ENCODE assay signal across 35 cellular contexts in the genomic region with DNA sequence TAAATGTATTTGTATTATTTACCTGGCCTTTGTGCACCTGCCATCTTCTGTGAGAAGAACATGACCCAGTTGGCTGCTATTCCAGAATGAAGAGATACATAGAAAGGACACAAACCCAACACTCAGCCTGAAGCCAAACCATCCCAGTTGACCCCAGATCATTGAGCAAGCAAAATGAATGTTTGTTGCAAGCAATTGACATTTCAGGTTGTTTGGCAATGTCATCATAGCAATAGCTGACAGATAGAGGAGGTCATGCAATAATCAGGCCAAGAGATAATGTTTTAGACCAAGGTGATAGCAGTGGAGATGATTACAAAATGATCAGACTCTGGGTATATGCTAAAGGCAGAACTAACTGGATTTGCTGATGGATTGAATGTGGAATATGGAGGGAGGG.
DNase-seq lines count a peak whose midpoint lies in the region; ATAC-seq, FAIRE-seq and TF ChIP-seq lines count a peak whose summit lies in the region.
"Had no signal": no experiment of that assay in that cellular context is flagged by ENCODE, and none has a peak within 500 bp of the region (broad histone marks: within the 10 kb centered on the region; RNA-seq: fewer than 3 reads in every experiment).

No MANE protein-coding gene starts in this region.

- H3K27ac ChIP-seq in liver (ENCODE audit: low read depth in 1 of 2, low read length in 2 of 2) (no peak overlapping the region), HepG2 (ENCODE audit: extremely low read length, insufficient read depth, low read length) (no peak overlapping the region), right lobe of liver (no peak overlapping the region)
- H3K27ac ChIP-seq: 22Rv1; A549; BLaER1; BLaER1 treated with 17β-estradiol and CSF1 and Interleukin-3, amounts not matched to agents 10 nM and 100 nM; C4-2B had no signal

- no peaks in the 10 kb centered on the region for H3K79me2 ChIP-seq in HepG2 (ENCODE audit: insufficient read depth, low read length)

- no peak overlapping the region for H2AFZ ChIP-seq in HepG2 (ENCODE audit: low read length)

- TF ChIP-seq CTCF in liver (IDR thresholded peaks at IDR 0.05; ENCODE audit: low read depth, low read length, missing input control) (no peak), HepG2 (CRISPR knock-in tag; IDR thresholded peaks at IDR 0.05) (no peak), right lobe of liver (IDR thresholded peaks at IDR 0.05) (no peak)

- H3K4me3 ChIP-seq in liver (ENCODE audit: low read depth in 1 of 3, low read length in 3 of 3) (no peak overlapping the region), HepG2 (replicated peaks in 1 of 3; ENCODE audit: insufficient read depth in 1 of 3, low read depth in 2 of 3, low read length in 3 of 3) (no peak overlapping the region), right lobe of liver (no peak overlapping the region)
- H3K4me3 ChIP-seq: A549; BLaER1; BLaER1 treated with 17β-estradiol and CSF1 and Interleukin-3, amounts not matched to agents 10 nM and 100 nM had no signal

- H3K9ac ChIP-seq in liver (ENCODE audit: low read depth in 1 of 2, low read length in 2 of 2) (no peak overlapping the region), HepG2 (ENCODE audit: insufficient read depth, low read depth, low read length) (no peak overlapping the region)
- H3K9ac ChIP-seq: BLaER1; BLaER1 treated with 17β-estradiol and CSF1 and Interleukin-3, amounts not matched to agents 10 nM and 100 nM had no signal

- CTCF ChIA-PET in HepG2 (lab: Yijun Ruan, JAX; ENCODE audit: low intra/inter-chr PET ratio, low total read pairs): no interaction called here

- POLR2A ChIA-PET in HepG2 (lab: Yijun Ruan, JAX): no interaction called here

- TF ChIP-seq RAD21 in liver (IDR thresholded peaks at IDR 0.05): peak; percentile 19 to 28
- TF ChIP-seq RAD21 in HepG2 (CRISPR knock-in tag; IDR thresholded peaks at IDR 0.05): no peak

- no peak for TF ChIP-seq POLR2A in HepG2 (IDR thresholded peaks at IDR 0.05; ENCODE audit: insufficient read depth in 1 of 2, low read depth in 2 of 2, low read length in 2 of 2)
- no peak for TF ChIP-seq POLR2A in right lobe of liver (IDR thresholded peaks at IDR 0.05)
- TF ChIP-seq POLR2A in GM18505 (IDR thresholded peaks at IDR 0.05; ENCODE audit: borderline replicate concordance, extremely low read depth, insufficient read depth, insufficient read length): no peak

- BruUV-seq in HepG2 (replicated peaks; lab: Mats Ljungman, UMichigan): no TSS peak

- no peak for TF ChIP-seq EP300 in HepG2 (IDR thresholded peaks at IDR 0.05; ENCODE audit: low read depth in 2 of 2, low read length in 2 of 2)
- no peak for TF ChIP-seq EP300 in HepG2 (CRISPR knock-in tag; IDR thresholded peaks at IDR 0.05; ENCODE audit: borderline replicate concordance)

- H3K9me3 ChIP-seq in liver (ENCODE audit: control insufficient read depth in 4 of 4, low read length in 3 of 4) (peaks cover 0 to 2% (median 0%) of the 10 kb centered on the region in 4 donors), HepG2 (ENCODE audit: low read length) (no peaks in the 10 kb centered on the region), right lobe of liver (no peaks in the 10 kb centered on the region)
- H3K9me3 ChIP-seq: A549, BE2C, BLaER1, Caco-2 had no signal

- H3K36me3 ChIP-seq in liver (ENCODE audit: control insufficient read depth in 4 of 4, insufficient read depth in 3 of 4, low read depth in 1 of 4, low read length in 3 of 4) (no peaks in the 10 kb centered on the region), HepG2 (replicated peaks in 1 of 2; ENCODE audit: control insufficient read depth in 1 of 2, insufficient read depth in 2 of 2, low read length in 2 of 2) (no peaks in the 10 kb centered on the region), right lobe of liver (no peaks in the 10 kb centered on the region)
- H3K36me3 ChIP-seq: BE2C; BLaER1; BLaER1 treated with 17β-estradiol and CSF1 and Interleukin-3, amounts not matched to agents 10 nM and 100 nM had no signal

- intact Hi-C loops in HepG2 (cut with micrococcal nuclease; ENCODE audit: unreplicated experiment): no loop called here
- intact Hi-C loops in right lobe of liver (cut with DNase I): no loop called here

- H3K4me1 ChIP-seq in liver (ENCODE audit: control insufficient read depth in 4 of 4, insufficient read depth in 4 of 4, low read length in 3 of 4) (peaks cover 0 to 4% (median 0%) of the 10 kb centered on the region in 4 donors), HepG2 (ENCODE audit: insufficient read depth, low read length) (no peaks in the 10 kb centered on the region), right lobe of liver (no peaks in the 10 kb centered on the region)
- H3K4me1 ChIP-seq: A549; BE2C; BLaER1; BLaER1 treated with 17β-estradiol and CSF1 and Interleukin-3, amounts not matched to agents 10 nM and 100 nM; Caco-2 had no signal

- FAIRE-seq in HepG2 (lab: Jason Lieb, UNC): no peak
- FAIRE-seq: A204.1, A549, D721Med had no signal

- no peaks in the 10 kb centered on the region for H4K20me1 ChIP-seq in HepG2 (ENCODE audit: insufficient read depth, low read length)
- H4K20me1 ChIP-seq: BLaER1 had no signal

- H3K27me3 ChIP-seq in liver (ENCODE audit: control insufficient read depth in 4 of 4, insufficient read depth in 4 of 4, low read length in 3 of 4) (peaks cover 0 to 13% (median 3%) of the 10 kb centered on the region in 4 donors), HepG2 (ENCODE audit: control insufficient read depth in 1 of 2, insufficient read depth in 2 of 2, low read length in 2 of 2) (no peaks in the 10 kb centered on the region), right lobe of liver (peaks cover 0 to 26% of the 10 kb centered on the region in 2 donors)
- H3K27me3 ChIP-seq: BE2C had no signal

- H3K4me2 ChIP-seq in HepG2 (ENCODE audit: low read depth, low read length): no peak overlapping the region
- H3K4me2 ChIP-seq: A549; BLaER1; BLaER1 treated with 17β-estradiol and CSF1 and Interleukin-3, amounts not matched to agents 10 nM and 100 nM had no signal

- in situ Hi-C loops in HepG2 (cut with HindIII; ENCODE audit: extremely low pct_ligation_motif_present, low pct_unique_long_range_greater_than_20kb): no loop called here

- DNase-seq in NCI-H2029 (lab: John Stamatoyannopoulos, UW): peak; percentile 21
- DNase-seq in NCI-H2029 treated with DMSO at 0.1 percent for 48 hours (lab: John Stamatoyannopoulos, UW): no peak
- no peak for DNase-seq in HepG2 (ENCODE audit: low spot score)
- DNase-seq in left lobe of liver (ENCODE audit: low spot score): peak; percentile 44
- peak in 1 of 3 donors; percentile 42 for DNase-seq in right lobe of liver
- DNase-seq: 8988T; ACHN; AML-193; BE2C; C1 segment of cervical spinal cord; Caco-2; Calu3; CD4-positive, alpha-beta memory T cell; CD4-positive, alpha-beta T cell; CD4-positive, CD25-positive, alpha-beta regulatory T cell; CD8-positive, alpha-beta memory T cell; CD8-positive, alpha-beta T cell; COR-L47; DMS 273 treated with DMSO at 0.1 percent for 48 hours; DMS153; DMS53; DMS79; DMS79 treated with DMSO at 0.1 percent for 48 hours; DND-41; EL had no signal

- ATAC-seq in HepG2 (no peak), left lobe of liver (peak; percentile 73), right lobe of liver (peak; percentile 44 to 83 (median 76)), HG03097 (IDR thresholded peaks at IDR 0.05; ENCODE audit: low FRiP score, unreplicated experiment) (no peak), GM18505 (IDR thresholded peaks at IDR 0.05; ENCODE audit: unreplicated experiment) (no peak)
- ATAC-seq: A549; CD8-positive, alpha-beta T cell had no signal

TF ChIP-seq in liver, 16 proteins besides CTCF, POLR2A, EP300 and RAD21 (continues in another document):
- TF ChIP-seq, protein P1, sequence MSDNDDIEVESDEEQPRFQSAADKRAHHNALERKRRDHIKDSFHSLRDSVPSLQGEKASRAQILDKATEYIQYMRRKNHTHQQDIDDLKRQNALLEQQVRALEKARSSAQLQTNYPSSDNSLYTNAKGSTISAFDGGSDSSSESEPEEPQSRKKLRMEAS (IDR thresholded peaks at IDR 0.05): peak; percentile 85
- peak; percentile 84 for TF ChIP-seq FOXA1 (IDR thresholded peaks at IDR 0.05)
- peak; percentile 36 for TF ChIP-seq YY1 (IDR thresholded peaks at IDR 0.05)
- TF ChIP-seq JUND (IDR thresholded peaks at IDR 0.05): peak in 1 of 2 donors; percentile 58
- TF ChIP-seq FOXA2 (IDR thresholded peaks at IDR 0.05): peak; percentile 79
- TF ChIP-seq, protein P2, sequence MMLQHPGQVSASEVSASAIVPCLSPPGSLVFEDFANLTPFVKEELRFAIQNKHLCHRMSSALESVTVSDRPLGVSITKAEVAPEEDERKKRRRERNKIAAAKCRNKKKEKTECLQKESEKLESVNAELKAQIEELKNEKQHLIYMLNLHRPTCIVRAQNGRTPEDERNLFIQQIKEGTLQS (IDR thresholded peaks at IDR 0.05): peak; percentile 61

TF ChIP-seq in HepG2, 621 proteins besides CTCF, POLR2A, EP300 and RAD21 (continues in another document):
- TF ChIP-seq SAP130 (CRISPR knock-in tag; IDR thresholded peaks at IDR 0.05; ENCODE audit: low read depth) (no peak), BHLHE40 (IDR thresholded peaks at IDR 0.05; ENCODE audit: low read length) (no peak), ZNF350 (CRISPR knock-in tag; IDR thresholded peaks at IDR 0.05; ENCODE audit: borderline replicate concordance, low read depth) (no peak), ZNF792 (CRISPR knock-in tag; IDR thresholded peaks at IDR 0.05) (no peak), HMG20B (CRISPR knock-in tag; conservative IDR thresholded peaks at IDR 0.05) (no peak), ZBTB3 (CRISPR knock-in tag; IDR thresholded peaks at IDR 0.05; ENCODE audit: borderline replicate concordance, low read depth) (no peak)
- TF ChIP-seq, protein P3, sequence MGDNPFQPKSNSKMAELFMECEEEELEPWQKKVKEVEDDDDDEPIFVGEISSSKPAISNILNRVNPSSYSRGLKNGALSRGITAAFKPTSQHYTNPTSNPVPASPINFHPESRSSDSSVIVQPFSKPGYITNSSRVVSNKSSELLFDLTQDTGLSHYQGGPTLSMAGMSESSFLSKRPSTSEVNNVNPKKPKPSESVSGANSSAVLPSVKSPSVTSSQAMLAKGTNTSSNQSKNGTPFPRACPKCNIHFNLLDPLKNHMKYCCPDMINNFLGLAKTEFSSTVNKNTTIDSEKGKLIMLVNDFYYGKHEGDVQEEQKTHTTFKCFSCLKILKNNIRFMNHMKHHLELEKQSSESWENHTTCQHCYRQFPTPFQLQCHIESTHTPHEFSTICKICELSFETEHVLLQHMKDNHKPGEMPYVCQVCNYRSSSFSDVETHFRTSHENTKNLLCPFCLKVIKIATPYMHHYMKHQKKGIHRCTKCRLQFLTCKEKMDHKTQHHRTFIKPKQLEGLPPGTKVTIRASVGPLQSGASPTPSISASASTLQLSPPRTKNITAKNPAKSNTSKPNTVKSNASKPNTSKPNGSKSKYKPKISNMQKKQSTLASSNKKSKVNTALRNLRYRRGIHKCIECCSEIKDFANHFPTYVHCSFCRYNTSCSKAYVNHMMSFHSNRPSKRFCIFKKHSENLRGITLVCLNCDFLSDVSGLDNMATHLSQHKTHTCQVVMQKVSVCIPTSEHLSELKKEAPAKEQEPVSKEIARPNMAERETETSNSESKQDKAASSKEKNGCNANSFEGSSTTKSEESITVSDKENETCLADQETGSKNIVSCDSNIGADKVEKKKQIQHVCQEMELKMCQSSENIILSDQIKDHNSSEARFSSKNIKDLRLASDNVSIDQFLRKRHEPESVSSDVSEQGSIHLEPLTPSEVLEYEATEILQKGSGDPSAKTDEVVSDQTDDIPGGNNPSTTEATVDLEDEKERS (CRISPR knock-in tag; IDR thresholded peaks at IDR 0.05): no peak

Comparison
In these comparisons a context has a peak if more than half of its experiments do, and no peak if none do; other contexts are left out.
1. DNase-seq: peak in NCI-H2029 (single experiment) and left lobe of liver (single experiment); none in NCI-H2029 treated with DMSO at 0.1 percent for 48 hours (single experiment) and HepG2 (single experiment).
2. ATAC-seq: peak in left lobe of liver (single experiment) and right lobe of liver (4 of 4); none in HepG2 (single experiment), HG03097 (single experiment) and GM18505 (single experiment).